8 cellular contexts compared by ENCODE assay signal in genomic region chr1:203289281-203289981, GRCh38. TPM values are rescaled to one million over a fixed set of nuclear protein-coding genes. Genes with fewer than 3 reads are reported as not detected.
DNase-seq lines count a peak whose midpoint lies in the region; ATAC-seq and TF ChIP-seq lines count a peak whose summit lies in the region.

No MANE protein-coding gene starts in this region.

- ATAC-seq in GM19463 (IDR thresholded peaks at IDR 0.05; ENCODE audit: unreplicated experiment) = peak; percentile 47
- peak; percentile 27 for ATAC-seq in omental fat pad (ENCODE audit: low FRiP score)
- no peak for ATAC-seq in thoracic aorta (ENCODE audit: insufficient number of reproducible peaks, low FRiP score, low read depth)

- 66 to 74% methylated on average over 11 of the region's 12 CpGs for WGBS in ectodermal cell, 2 experiments

- H3K27me3 ChIP-seq in HL-60 (ENCODE audit: insufficient read depth, poor library complexity, severe bottlenecking) (no peaks in the 10 kb centered on the region), ectodermal cell (ENCODE audit: control insufficient read depth, insufficient read depth, low read length, poor library complexity, severe bottlenecking) (no peaks in the 10 kb centered on the region), thoracic aorta (replicated peaks; ENCODE audit: insufficient read depth) (no peaks in the 10 kb centered on the region)

- peak overlapping the region; percentile 73 for H3K27ac ChIP-seq in HL-60 (replicated peaks)
- peak overlapping the region; percentile 47 for H3K27ac ChIP-seq in ectodermal cell (ENCODE audit: insufficient read depth, low read depth, low read length, poor library complexity, severe bottlenecking)
- peak overlapping the region; percentile 86 to 93 for H3K27ac ChIP-seq in thoracic aorta

- H3K36me3 ChIP-seq in ectodermal cell (ENCODE audit: control insufficient read depth, insufficient read depth, low read length) (no peaks in the 10 kb centered on the region), thoracic aorta (no peaks in the 10 kb centered on the region)

- DNase-seq in CMK (ENCODE audit: low read depth) = peak; percentile 91
- DNase-seq in HL-60 (ENCODE audit: low read depth in 1 of 2, low spot score in 1 of 2) = peak; percentile 91 to 92
- peak; percentile 76 to 79 for DNase-seq in activated CD4-positive, alpha-beta T cell treated with anti-CD3 and anti-CD28 coated beads for 24 hours (ENCODE audit: low read depth in 2 of 2)
- no peak for DNase-seq in omental fat pad (ENCODE audit: low spot score)
- DNase-seq in thoracic aorta (ENCODE audit: low spot score) = no peak
- DNase-seq in HK-2 (ENCODE audit: unreplicated experiment) = no peak

- H3K4me1 ChIP-seq in ectodermal cell (ENCODE audit: control insufficient read depth, insufficient read depth, low read length) = peaks cover 52% of the 10 kb centered on the region
- peaks cover 28 to 53% of the 10 kb centered on the region in 2 donors for H3K4me1 ChIP-seq in thoracic aorta (ENCODE audit: control insufficient read depth in 1 of 2, low read depth in 2 of 2)

- TF ChIP-seq CTCF in HL-60 (IDR thresholded peaks at IDR 0.05; ENCODE audit: insufficient read depth, low read length) (no peak), omental fat pad (IDR thresholded peaks at IDR 0.05) (no peak), thoracic aorta (IDR thresholded peaks at IDR 0.05) (no peak)

- no peak overlapping the region for H3K4me3 ChIP-seq in HL-60 (replicated peaks; ENCODE audit: insufficient read depth, low read length)
- no peak overlapping the region for H3K4me3 ChIP-seq in ectodermal cell (ENCODE audit: insufficient read depth, low read depth, low read length)
- H3K4me3 ChIP-seq in thoracic aorta = peak overlapping the region; percentile 64

- H3K9me3 ChIP-seq in ectodermal cell (ENCODE audit: control insufficient read depth, low read length) = no peaks in the 10 kb centered on the region
- H3K9me3 ChIP-seq in thoracic aorta = no peaks in the 10 kb centered on the region

RNA-seq across cellular contexts. Expression of gene BTG2, which starts 15.9 kb away (rescaled TPM):
- polyA plus RNA-seq in ectodermal cell (2013, experiment 1 of 4) = 59.5 TPM
- polyA plus RNA-seq in ectodermal cell (2013, experiment 2 of 4) = 47.6 TPM
- 41.7 TPM for polyA plus RNA-seq in ectodermal cell (2013, experiment 3 of 4)
- 45.2 TPM for polyA plus RNA-seq in ectodermal cell (2013, experiment 4 of 4)
- total RNA-seq in omental fat pad (100 to 1,000 TPM in 3 of 4 donors, 10 to 100 TPM in 1; 76.3 to 654 (median 238) TPM), thoracic aorta (100 to 1,000 TPM; 119 to 164 TPM)

RNA-seq across cellular contexts. Expression of gene CHIT1, which starts 60.0 kb away (rescaled TPM):
- polyA plus RNA-seq in ectodermal cell (2013, experiment 1 of 4) = not detected
- polyA plus RNA-seq in ectodermal cell (2013, experiment 2 of 4) = not detected
- not detected for polyA plus RNA-seq in ectodermal cell (2013, experiment 3 of 4)
- not detected for polyA plus RNA-seq in ectodermal cell (2013, experiment 4 of 4)
- total RNA-seq in omental fat pad (10 to 100 TPM in 1 of 4 donors, 1 to 10 TPM in 2, under 1 TPM in 1; 0.19 to 17.7 (median 2.3) TPM), thoracic aorta (under 1 TPM; 0.14 to 0.41 TPM)

Comparison
In these comparisons a context has a peak if more than half of its experiments do, and no peak if none do; other contexts are left out.
1. DNase-seq: peak in CMK (single experiment), HL-60 (2 of 2) and activated CD4-positive, alpha-beta T cell treated with anti-CD3 and anti-CD28 coated beads for 24 hours (2 of 2); none in omental fat pad (single experiment), thoracic aorta (single experiment) and HK-2 (single experiment).
2. Peak in every context shown above with its lines, with median percentiles within 50 percentile points of each other: H3K27ac ChIP-seq.